Comparison of ENCODE assay signal across 18 cellular contexts in genomic region chr22:44920183-44920582, GRCh38.
A peak's percentile ranks its signal among the peaks of the same experiment; 100 is the strongest.
DNase-seq lines count a peak whose midpoint lies in the region; ATAC-seq, FAIRE-seq and TF ChIP-seq lines count a peak whose summit lies in the region.
"Had no signal": no experiment of that assay in that cellular context is flagged by ENCODE, and none has a peak within 500 bp of the region (broad histone marks: within the 10 kb centered on the region; RNA-seq: fewer than 3 reads in every experiment).

No MANE protein-coding gene starts in this region.

- H3K4me3 ChIP-seq in right lobe of liver (no peak overlapping the region), HepG2 (replicated peaks in 1 of 3; ENCODE audit: insufficient read depth in 1 of 3, low read depth in 2 of 3, low read length in 3 of 3) (no peak overlapping the region), endodermal cell (ENCODE audit: low read length) (no peak overlapping the region), trophoblast cell (ENCODE audit: low read depth, low read length) (no peak overlapping the region)
- H3K4me3 ChIP-seq: A549, Peyer's patch had no signal

- no peak for TF ChIP-seq CTCF in right lobe of liver (IDR thresholded peaks at IDR 0.05)
- TF ChIP-seq CTCF in HepG2 (CRISPR knock-in tag; IDR thresholded peaks at IDR 0.05), result no peak
- no peak for TF ChIP-seq CTCF in endodermal cell (conservative IDR thresholded peaks at IDR 0.05)

- DNase-seq in right lobe of liver (peak in 2 of 3 donors; percentile 26 to 29), HepG2 (ENCODE audit: low spot score) (no peak), endodermal cell (peak; percentile 29), trophoblast cell (no peak), ecto neural progenitor cell (ENCODE audit: low spot score) (no peak)
- no peak for DNase-seq in activated naive CD4-positive, alpha-beta T cell treated with anti-CD3 and anti-CD28 coated beads, Interleukin-2, amount 50 U/mL, for 16 hours
- DNase-seq: CD4-positive, alpha-beta memory T cell; DMS153; GF-D8; GOT3; NCI-H1105; NCI-H2081 treated with DMSO at 0.1 percent for 48 hours; NK-92 treated with Interleukin-12 subunit alpha and Interleukin-12 subunit beta, amount 100 ng/mL, for 24 hours; Peyer's patch had no signal

- no peaks in the 10 kb centered on the region for H4K20me1 ChIP-seq in HepG2 (ENCODE audit: insufficient read depth, low read length)

- no peaks in the 10 kb centered on the region for H3K27me3 ChIP-seq in right lobe of liver
- peaks cover 7 to 50% of the 10 kb centered on the region in 2 experiments for H3K27me3 ChIP-seq in HepG2 (ENCODE audit: control insufficient read depth in 1 of 2, insufficient read depth in 2 of 2, low read length in 2 of 2)
- no peaks in the 10 kb centered on the region for H3K27me3 ChIP-seq in endodermal cell (ENCODE audit: control insufficient read depth, insufficient read depth, low read length, poor library complexity, severe bottlenecking)
- no peaks in the 10 kb centered on the region for H3K27me3 ChIP-seq in trophoblast cell (ENCODE audit: insufficient read depth, low read length)
- H3K27me3 ChIP-seq: Peyer's patch had no signal

- no peak overlapping the region for H2AK5ac ChIP-seq in trophoblast cell (ENCODE audit: low read length)

- no peaks in the 10 kb centered on the region for H3K4me1 ChIP-seq in right lobe of liver
- H3K4me1 ChIP-seq in HepG2 (ENCODE audit: insufficient read depth, low read length), result no peaks in the 10 kb centered on the region
- H3K4me1 ChIP-seq in endodermal cell (ENCODE audit: control insufficient read depth, insufficient read depth, low read length), result no peaks in the 10 kb centered on the region
- peaks cover 13 to 16% of the 10 kb centered on the region in 2 experiments for H3K4me1 ChIP-seq in trophoblast cell (ENCODE audit: control insufficient read depth in 1 of 2, insufficient read depth in 2 of 2, low read length in 2 of 2)
- H3K4me1 ChIP-seq: A549, Peyer's patch had no signal

- H3K27me3 Mint-ChIP-seq in endodermal cell (ENCODE audit: insufficient read depth), result no peaks in the 10 kb centered on the region

- no peaks in the 10 kb centered on the region for H3K36me3 ChIP-seq in right lobe of liver
- H3K36me3 ChIP-seq in HepG2 (replicated peaks in 1 of 2; ENCODE audit: control insufficient read depth in 1 of 2, insufficient read depth in 2 of 2, low read length in 2 of 2), result no peaks in the 10 kb centered on the region
- H3K36me3 ChIP-seq in endodermal cell (ENCODE audit: control insufficient read depth, insufficient read depth, low read length), result peaks cover 18% of the 10 kb centered on the region
- no peaks in the 10 kb centered on the region for H3K36me3 ChIP-seq in trophoblast cell (ENCODE audit: control insufficient read depth in 1 of 2, insufficient read depth in 2 of 2, low read length in 2 of 2)
- H3K36me3 ChIP-seq: Peyer's patch had no signal

- in situ Hi-C loops in HepG2 (cut with HindIII; ENCODE audit: extremely low pct_ligation_motif_present, low pct_unique_long_range_greater_than_20kb), result no loop called here

- POLR2A ChIA-PET in HepG2 (lab: Yijun Ruan, JAX), result no interaction called here

- TF ChIP-seq EP300 in HepG2 (IDR thresholded peaks at IDR 0.05; ENCODE audit: low read depth in 2 of 2, low read length in 2 of 2), result no peak
- TF ChIP-seq EP300 in HepG2 (CRISPR knock-in tag; IDR thresholded peaks at IDR 0.05; ENCODE audit: borderline replicate concordance), result no peak

- H3K79me2 ChIP-seq in HepG2 (ENCODE audit: insufficient read depth, low read length) (no peaks in the 10 kb centered on the region), trophoblast cell (ENCODE audit: control insufficient read depth, insufficient read depth, low read length, poor library complexity) (peaks cover 2% of the 10 kb centered on the region)

- H3K23ac ChIP-seq in trophoblast cell (ENCODE audit: low read length), result no peak overlapping the region

- H2BK120ac ChIP-seq in trophoblast cell (ENCODE audit: insufficient read depth, low read length, poor library complexity), result no peak overlapping the region

- no peak overlapping the region for H3K4me3 Mint-ChIP-seq in endodermal cell
- H3K4me3 Mint-ChIP-seq: CD4-positive, alpha-beta memory T cell had no signal

- CTCF ChIA-PET in HepG2 (lab: Yijun Ruan, JAX; ENCODE audit: low intra/inter-chr PET ratio, low total read pairs), result no interaction called here

- WGBS in right lobe of liver (ENCODE audit: insufficient coverage, low coverage, low lambda C conversion rate, missing lambda C conversion rate), result 64% methylated on average over 9 of the region's 14 CpGs
- WGBS in HepG2 (ENCODE audit: low lambda C conversion rate), result 4% methylated on average over 5 of the region's 14 CpGs
- WGBS in endodermal cell (ENCODE audit: insufficient coverage in 1 of 2, insufficient read length in 1 of 2), 2 experiments, result 93 to 96% methylated on average over 12 to 14 of the region's 14 CpGs
- no CpG with 5 or more reads among the region's 14 CpGs for WGBS in trophoblast cell (ENCODE audit: extremely low coverage, insufficient coverage, insufficient read length)

- no TSS peak for BruUV-seq in HepG2 (replicated peaks; lab: Mats Ljungman, UMichigan)

- H3K4ac ChIP-seq in trophoblast cell (ENCODE audit: low read depth, low read length), result no peak overlapping the region

- no peak overlapping the region for H3K27ac ChIP-seq in right lobe of liver
- H3K27ac ChIP-seq in HepG2 (ENCODE audit: extremely low read length, insufficient read depth, low read length), result no peak overlapping the region
- no peak overlapping the region for H3K27ac ChIP-seq in endodermal cell (ENCODE audit: low read depth, low read length)
- H3K27ac ChIP-seq in trophoblast cell (ENCODE audit: low read depth, low read length), result no peak overlapping the region
- H3K27ac ChIP-seq: A549, Peyer's patch had no signal

- H4K12ac ChIP-seq in trophoblast cell (ENCODE audit: low read depth, low read length), result no peak overlapping the region

- H4K91ac ChIP-seq in trophoblast cell (ENCODE audit: low read depth, low read length), result no peak overlapping the region

- TF ChIP-seq POLR2A in right lobe of liver (IDR thresholded peaks at IDR 0.05), result no peak
- no peak for TF ChIP-seq POLR2A in HepG2 (IDR thresholded peaks at IDR 0.05; ENCODE audit: insufficient read depth in 1 of 2, low read depth in 2 of 2, low read length in 2 of 2)

- H3K14ac ChIP-seq in trophoblast cell (ENCODE audit: low read length), result no peak overlapping the region

- peaks cover 32% of the 10 kb centered on the region for H3K36me3 Mint-ChIP-seq in endodermal cell (ENCODE audit: low read depth)
- H3K36me3 Mint-ChIP-seq: CD4-positive, alpha-beta memory T cell had no signal

- no peak for TF ChIP-seq RAD21 in HepG2 (CRISPR knock-in tag; IDR thresholded peaks at IDR 0.05)

- H3K4me2 ChIP-seq in HepG2 (ENCODE audit: low read depth, low read length) (no peak overlapping the region), trophoblast cell (ENCODE audit: low read length) (no peak overlapping the region)
- H3K4me2 ChIP-seq: A549 had no signal

- H3K9ac ChIP-seq in HepG2 (ENCODE audit: insufficient read depth, low read depth, low read length) (no peak overlapping the region), endodermal cell (ENCODE audit: extremely low read depth, low read length, poor library complexity, severe bottlenecking) (no peak overlapping the region), trophoblast cell (ENCODE audit: low read length) (no peak overlapping the region)

- intact Hi-C loops in right lobe of liver (cut with DNase I), result no loop called here
- intact Hi-C loops in HepG2 (cut with micrococcal nuclease; ENCODE audit: unreplicated experiment), result no loop called here

- no peak overlapping the region for H3K27ac Mint-ChIP-seq in endodermal cell
- H3K27ac Mint-ChIP-seq: CD4-positive, alpha-beta memory T cell had no signal

- ATAC-seq in right lobe of liver, result no peak
- ATAC-seq in HepG2, result no peak
- ATAC-seq in GM21529 (IDR thresholded peaks at IDR 0.05; ENCODE audit: unreplicated experiment), result no peak
- ATAC-seq: A549, Right ventricle myocardium inferior had no signal

- H3K4me1 Mint-ChIP-seq in endodermal cell, result no peaks in the 10 kb centered on the region
- H3K4me1 Mint-ChIP-seq: CD4-positive, alpha-beta memory T cell had no signal

- no peak overlapping the region for H4K8ac ChIP-seq in trophoblast cell (ENCODE audit: low read depth, low read length)

- FAIRE-seq in HepG2 (lab: Jason Lieb, UNC), result no peak
- FAIRE-seq: A549, GM19239 had no signal

- H2BK12ac ChIP-seq in trophoblast cell (ENCODE audit: low read length), result no peak overlapping the region

- H3K18ac ChIP-seq in trophoblast cell (ENCODE audit: low read length), result peak overlapping the region; percentile 38

- H3K9me3 ChIP-seq in right lobe of liver, result no peaks in the 10 kb centered on the region
- no peaks in the 10 kb centered on the region for H3K9me3 ChIP-seq in HepG2 (ENCODE audit: low read length)
- peaks cover 11% of the 10 kb centered on the region for H3K9me3 ChIP-seq in endodermal cell (ENCODE audit: control insufficient read depth, low read length)
- H3K9me3 ChIP-seq in trophoblast cell (ENCODE audit: insufficient read depth, low read depth, low read length), result no peaks in the 10 kb centered on the region
- H3K9me3 ChIP-seq: A549, Peyer's patch had no signal

- H3K9me3 Mint-ChIP-seq in endodermal cell, result no peaks in the 10 kb centered on the region

- no peak overlapping the region for H2BK5ac ChIP-seq in trophoblast cell (ENCODE audit: low read depth, low read length, poor library complexity)

- no peak overlapping the region for H2AFZ ChIP-seq in HepG2 (ENCODE audit: low read length)
- no peak overlapping the region for H2AFZ ChIP-seq in trophoblast cell (ENCODE audit: insufficient read depth, low read length, poor library complexity)

- H3K79me1 ChIP-seq in trophoblast cell (ENCODE audit: low read length), result peaks cover 10% of the 10 kb centered on the region

TF ChIP-seq in HepG2, 621 proteins besides CTCF, POLR2A, EP300 and RAD21 (continues in another document):
- TF ChIP-seq ATF2 (CRISPR knock-in tag; IDR thresholded peaks at IDR 0.05), result no peak
- no peak for TF ChIP-seq GPN1 (CRISPR knock-in tag; IDR thresholded peaks at IDR 0.05; ENCODE audit: borderline replicate concordance)

Comparison
In these comparisons a context has a peak if more than half of its experiments do, and no peak if none do; other contexts are left out.
1. DNase-seq: peak in right lobe of liver (2 of 3) and endodermal cell (single experiment); none in HepG2 (single experiment), trophoblast cell (0 of 2), ecto neural progenitor cell (single experiment) and activated naive CD4-positive, alpha-beta T cell treated with anti-CD3 and anti-CD28 coated beads, Interleukin-2, amount 50 U/mL, for 16 hours (single experiment).